Comparison of ENCODE assay signal across 21 cellular contexts in genomic region chr1:108201682-108202081, GRCh38. TPM values are rescaled to one million over a fixed set of nuclear protein-coding genes. Genes with fewer than 3 reads are reported as not detected.
"Had no signal": no experiment of that assay in that cellular context is flagged by ENCODE, and none has a peak within 500 bp of the region (broad histone marks: within the 10 kb centered on the region; RNA-seq: fewer than 3 reads in every experiment).

No MANE protein-coding gene starts in this region.

- H3K4me3 Mint-ChIP-seq: dendritic cell treated with granulocyte-macrophage colony-stimulating factor and Interleukin-4, amounts not matched to agents 40 ng/mL and 50 ng/mL, for 4 days had no signal

- H3K27ac Mint-ChIP-seq: activated T-cell treated with anti-CD3 and anti-CD28 coated beads, Interleukin-2, amount 50 U/mL, for 72 hours; dendritic cell treated with granulocyte-macrophage colony-stimulating factor and Interleukin-4, amounts not matched to agents 40 ng/mL and 50 ng/mL, for 4 days had no signal

- DNase-seq: activated CD4-positive, alpha-beta memory T cell treated with anti-CD3 and anti-CD28 coated beads, Interleukin-2, amount 10 ng/mL, durations not matched to agents 7 days and 5 days; activated CD4-positive, alpha-beta T cell treated with anti-CD3 and anti-CD28 coated beads for 4 hours; activated CD8-positive, alpha-beta memory T cell treated with anti-CD3 and anti-CD28 coated beads, Interleukin-2, amount 50 U/mL, for 48 hours; activated gamma-delta T cell treated with Interleukin-2 at 50 U/mL for 16 hours; activated T-cell treated with anti-CD3 and anti-CD28 coated beads, Interleukin-2, amount 50 U/mL, for 72 hours; effector CD8-positive, alpha-beta T cell; esophagus squamous epithelium; left ventricle myocardium superior; naive thymus-derived CD4-positive, alpha-beta T cell; nucleus accumbens; sigmoid colon; spleen; stimulated activated naive CD4-positive, alpha-beta T cell; SW 1271; thyroid gland had no signal

- H3K9me3 Mint-ChIP-seq: memory B cell had no signal

- H3K4me3 ChIP-seq: thyroid gland had no signal

- ATAC-seq: activated T-cell treated with anti-CD3 and anti-CD28 coated beads, Interleukin-2, amount 50 U/mL, for 72 hours; left ventricle myocardium superior; naive thymus-derived CD4-positive, alpha-beta T cell had no signal

- H3K27me3 ChIP-seq: esophagus squamous epithelium, sigmoid colon, spleen, thyroid gland had no signal

- H3K9me3 ChIP-seq: esophagus squamous epithelium, sigmoid colon, thyroid gland had no signal

- H3K36me3 ChIP-seq: sigmoid colon, thyroid gland had no signal

RNA-seq across cellular contexts. Expression of gene NBPF4, which starts 42.2 kb away (rescaled TPM):
- total RNA-seq: activated CD4-positive, alpha-beta memory T cell treated with anti-CD3 and anti-CD28 coated beads, Interleukin-2, amount 10 ng/mL, durations not matched to agents 7 days and 5 days; chondrocyte; left ventricle myocardium superior; mucosa of gallbladder; sigmoid colon; subcutaneous adipose tissue; thyroid gland; urinary bladder had no signal
- polyA plus RNA-seq: naive thymus-derived CD4-positive, alpha-beta T cell; urinary bladder had no signal
